ENCODE assay signal across 1 cellular context in the genomic region with DNA sequence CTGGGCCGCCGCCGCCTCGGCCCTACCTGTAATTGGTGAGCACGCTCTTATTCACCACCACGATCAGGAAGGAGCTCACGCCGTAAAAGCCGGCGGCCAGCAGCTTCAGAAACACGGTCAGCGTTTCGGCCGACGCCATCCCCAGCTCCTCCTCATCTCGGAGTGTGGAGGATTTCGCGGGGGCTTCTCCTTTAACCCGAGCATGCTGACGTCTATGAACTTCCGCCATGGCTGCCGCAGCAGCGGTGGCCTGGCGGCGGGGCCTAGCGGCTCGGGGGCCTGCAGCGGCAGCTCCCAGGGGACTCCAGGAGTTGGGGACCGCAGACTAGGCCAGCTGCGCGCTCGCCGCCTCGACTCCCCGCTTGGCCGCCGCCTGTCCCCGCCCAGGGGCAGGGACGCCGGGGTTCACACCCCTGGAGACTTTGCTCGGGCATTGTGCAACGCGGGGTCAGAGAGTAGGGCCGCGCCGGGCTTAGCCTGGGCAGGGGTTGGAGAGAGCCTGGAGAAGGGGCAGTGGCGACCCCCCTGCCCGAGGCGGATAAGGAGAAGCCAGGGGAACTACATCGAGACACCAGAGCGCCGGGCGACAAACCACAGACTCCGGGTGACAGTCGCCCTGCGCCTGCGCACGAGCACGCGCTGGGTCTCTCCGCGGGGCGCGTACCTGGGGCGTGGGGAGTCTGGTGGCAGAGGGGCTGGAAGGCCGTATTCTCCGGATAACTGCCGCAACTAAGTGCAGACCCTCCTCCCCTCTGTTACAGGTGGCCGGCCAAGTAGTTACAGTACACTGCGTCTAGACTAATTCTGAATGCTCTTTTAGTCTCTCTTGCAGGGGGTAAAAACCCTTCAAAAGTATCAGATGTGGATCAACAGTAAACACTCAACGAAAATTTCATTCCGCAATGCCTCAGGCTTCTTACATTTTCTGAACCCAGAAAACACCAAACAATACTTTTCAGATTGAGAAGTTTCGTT.
TF ChIP-seq lines count a peak whose summit lies in the region.

A gene (minus strand): TSS at position 364 of the 975 bp plus-strand sequence. CDS start 135 bp downstream, at position 229.

TF ChIP-seq in K562, 482 proteins besides CTCF, POLR2A, EP300 and RAD21 (continued from another document and continues in another):
- TF ChIP-seq, protein P1, sequence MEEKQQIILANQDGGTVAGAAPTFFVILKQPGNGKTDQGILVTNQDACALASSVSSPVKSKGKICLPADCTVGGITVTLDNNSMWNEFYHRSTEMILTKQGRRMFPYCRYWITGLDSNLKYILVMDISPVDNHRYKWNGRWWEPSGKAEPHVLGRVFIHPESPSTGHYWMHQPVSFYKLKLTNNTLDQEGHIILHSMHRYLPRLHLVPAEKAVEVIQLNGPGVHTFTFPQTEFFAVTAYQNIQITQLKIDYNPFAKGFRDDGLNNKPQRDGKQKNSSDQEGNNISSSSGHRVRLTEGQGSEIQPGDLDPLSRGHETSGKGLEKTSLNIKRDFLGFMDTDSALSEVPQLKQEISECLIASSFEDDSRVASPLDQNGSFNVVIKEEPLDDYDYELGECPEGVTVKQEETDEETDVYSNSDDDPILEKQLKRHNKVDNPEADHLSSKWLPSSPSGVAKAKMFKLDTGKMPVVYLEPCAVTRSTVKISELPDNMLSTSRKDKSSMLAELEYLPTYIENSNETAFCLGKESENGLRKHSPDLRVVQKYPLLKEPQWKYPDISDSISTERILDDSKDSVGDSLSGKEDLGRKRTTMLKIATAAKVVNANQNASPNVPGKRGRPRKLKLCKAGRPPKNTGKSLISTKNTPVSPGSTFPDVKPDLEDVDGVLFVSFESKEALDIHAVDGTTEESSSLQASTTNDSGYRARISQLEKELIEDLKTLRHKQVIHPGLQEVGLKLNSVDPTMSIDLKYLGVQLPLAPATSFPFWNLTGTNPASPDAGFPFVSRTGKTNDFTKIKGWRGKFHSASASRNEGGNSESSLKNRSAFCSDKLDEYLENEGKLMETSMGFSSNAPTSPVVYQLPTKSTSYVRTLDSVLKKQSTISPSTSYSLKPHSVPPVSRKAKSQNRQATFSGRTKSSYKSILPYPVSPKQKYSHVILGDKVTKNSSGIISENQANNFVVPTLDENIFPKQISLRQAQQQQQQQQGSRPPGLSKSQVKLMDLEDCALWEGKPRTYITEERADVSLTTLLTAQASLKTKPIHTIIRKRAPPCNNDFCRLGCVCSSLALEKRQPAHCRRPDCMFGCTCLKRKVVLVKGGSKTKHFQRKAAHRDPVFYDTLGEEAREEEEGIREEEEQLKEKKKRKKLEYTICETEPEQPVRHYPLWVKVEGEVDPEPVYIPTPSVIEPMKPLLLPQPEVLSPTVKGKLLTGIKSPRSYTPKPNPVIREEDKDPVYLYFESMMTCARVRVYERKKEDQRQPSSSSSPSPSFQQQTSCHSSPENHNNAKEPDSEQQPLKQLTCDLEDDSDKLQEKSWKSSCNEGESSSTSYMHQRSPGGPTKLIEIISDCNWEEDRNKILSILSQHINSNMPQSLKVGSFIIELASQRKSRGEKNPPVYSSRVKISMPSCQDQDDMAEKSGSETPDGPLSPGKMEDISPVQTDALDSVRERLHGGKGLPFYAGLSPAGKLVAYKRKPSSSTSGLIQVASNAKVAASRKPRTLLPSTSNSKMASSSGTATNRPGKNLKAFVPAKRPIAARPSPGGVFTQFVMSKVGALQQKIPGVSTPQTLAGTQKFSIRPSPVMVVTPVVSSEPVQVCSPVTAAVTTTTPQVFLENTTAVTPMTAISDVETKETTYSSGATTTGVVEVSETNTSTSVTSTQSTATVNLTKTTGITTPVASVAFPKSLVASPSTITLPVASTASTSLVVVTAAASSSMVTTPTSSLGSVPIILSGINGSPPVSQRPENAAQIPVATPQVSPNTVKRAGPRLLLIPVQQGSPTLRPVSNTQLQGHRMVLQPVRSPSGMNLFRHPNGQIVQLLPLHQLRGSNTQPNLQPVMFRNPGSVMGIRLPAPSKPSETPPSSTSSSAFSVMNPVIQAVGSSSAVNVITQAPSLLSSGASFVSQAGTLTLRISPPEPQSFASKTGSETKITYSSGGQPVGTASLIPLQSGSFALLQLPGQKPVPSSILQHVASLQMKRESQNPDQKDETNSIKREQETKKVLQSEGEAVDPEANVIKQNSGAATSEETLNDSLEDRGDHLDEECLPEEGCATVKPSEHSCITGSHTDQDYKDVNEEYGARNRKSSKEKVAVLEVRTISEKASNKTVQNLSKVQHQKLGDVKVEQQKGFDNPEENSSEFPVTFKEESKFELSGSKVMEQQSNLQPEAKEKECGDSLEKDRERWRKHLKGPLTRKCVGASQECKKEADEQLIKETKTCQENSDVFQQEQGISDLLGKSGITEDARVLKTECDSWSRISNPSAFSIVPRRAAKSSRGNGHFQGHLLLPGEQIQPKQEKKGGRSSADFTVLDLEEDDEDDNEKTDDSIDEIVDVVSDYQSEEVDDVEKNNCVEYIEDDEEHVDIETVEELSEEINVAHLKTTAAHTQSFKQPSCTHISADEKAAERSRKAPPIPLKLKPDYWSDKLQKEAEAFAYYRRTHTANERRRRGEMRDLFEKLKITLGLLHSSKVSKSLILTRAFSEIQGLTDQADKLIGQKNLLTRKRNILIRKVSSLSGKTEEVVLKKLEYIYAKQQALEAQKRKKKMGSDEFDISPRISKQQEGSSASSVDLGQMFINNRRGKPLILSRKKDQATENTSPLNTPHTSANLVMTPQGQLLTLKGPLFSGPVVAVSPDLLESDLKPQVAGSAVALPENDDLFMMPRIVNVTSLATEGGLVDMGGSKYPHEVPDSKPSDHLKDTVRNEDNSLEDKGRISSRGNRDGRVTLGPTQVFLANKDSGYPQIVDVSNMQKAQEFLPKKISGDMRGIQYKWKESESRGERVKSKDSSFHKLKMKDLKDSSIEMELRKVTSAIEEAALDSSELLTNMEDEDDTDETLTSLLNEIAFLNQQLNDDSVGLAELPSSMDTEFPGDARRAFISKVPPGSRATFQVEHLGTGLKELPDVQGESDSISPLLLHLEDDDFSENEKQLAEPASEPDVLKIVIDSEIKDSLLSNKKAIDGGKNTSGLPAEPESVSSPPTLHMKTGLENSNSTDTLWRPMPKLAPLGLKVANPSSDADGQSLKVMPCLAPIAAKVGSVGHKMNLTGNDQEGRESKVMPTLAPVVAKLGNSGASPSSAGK (IDR thresholded peaks at IDR 0.05), result peak; percentile 84
- TF ChIP-seq HMG20B (CRISPR knock-in tag; IDR thresholded peaks at IDR 0.05) (no peak), CCNT2 (IDR thresholded peaks at IDR 0.05; ENCODE audit: borderline replicate concordance, extremely low read depth, insufficient read length, low read depth, low read length) (peak; percentile 46), DIDO1 (tag; IDR thresholded peaks at IDR 0.05; ENCODE audit: low read depth) (no peak), CXXC5 (CRISPR knock-in tag; IDR thresholded peaks at IDR 0.05) (peak; percentile 44), THRAP3 (IDR thresholded peaks at IDR 0.05; ENCODE audit: borderline replicate concordance) (no peak), MBD2 (IDR thresholded peaks at IDR 0.05; ENCODE audit: borderline replicate concordance, low read depth) (no peak), MCM7 (IDR thresholded peaks at IDR 0.05) (no peak), CBX1 (IDR thresholded peaks at IDR 0.05; ENCODE audit: low read depth) (0 out of 2 replicates have a peak, but pooled peaks have one; percentile 47), ILF3 (IDR thresholded peaks at IDR 0.05; ENCODE audit: borderline replicate concordance) (peak; percentile 54; the same call in 1 of the 2 replicates), HDAC3 (IDR thresholded peaks at IDR 0.05; ENCODE audit: borderline replicate concordance, partially characterized antibody) (no peak), ELF1 (tag; IDR thresholded peaks at IDR 0.05) (peak; percentile 55; the same call in 1 of the 2 replicates), TCF7 (IDR thresholded peaks at IDR 0.05; ENCODE audit: borderline replicate concordance) (no peak), ZNF830 (CRISPR knock-in tag; IDR thresholded peaks at IDR 0.05) (peak; percentile 71; the same call in 1 of the 2 replicates), NONO (IDR thresholded peaks at IDR 0.05; ENCODE audit: low read depth in 2 of 2, low read length in 1 of 2) (peak; percentile 4 to 33; a peak in 1 of 4 replicates)
- TF ChIP-seq, protein P2, sequence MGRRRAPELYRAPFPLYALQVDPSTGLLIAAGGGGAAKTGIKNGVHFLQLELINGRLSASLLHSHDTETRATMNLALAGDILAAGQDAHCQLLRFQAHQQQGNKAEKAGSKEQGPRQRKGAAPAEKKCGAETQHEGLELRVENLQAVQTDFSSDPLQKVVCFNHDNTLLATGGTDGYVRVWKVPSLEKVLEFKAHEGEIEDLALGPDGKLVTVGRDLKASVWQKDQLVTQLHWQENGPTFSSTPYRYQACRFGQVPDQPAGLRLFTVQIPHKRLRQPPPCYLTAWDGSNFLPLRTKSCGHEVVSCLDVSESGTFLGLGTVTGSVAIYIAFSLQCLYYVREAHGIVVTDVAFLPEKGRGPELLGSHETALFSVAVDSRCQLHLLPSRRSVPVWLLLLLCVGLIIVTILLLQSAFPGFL (CRISPR knock-in tag; IDR thresholded peaks at IDR 0.05), result no peak
- TF ChIP-seq, protein P3, sequence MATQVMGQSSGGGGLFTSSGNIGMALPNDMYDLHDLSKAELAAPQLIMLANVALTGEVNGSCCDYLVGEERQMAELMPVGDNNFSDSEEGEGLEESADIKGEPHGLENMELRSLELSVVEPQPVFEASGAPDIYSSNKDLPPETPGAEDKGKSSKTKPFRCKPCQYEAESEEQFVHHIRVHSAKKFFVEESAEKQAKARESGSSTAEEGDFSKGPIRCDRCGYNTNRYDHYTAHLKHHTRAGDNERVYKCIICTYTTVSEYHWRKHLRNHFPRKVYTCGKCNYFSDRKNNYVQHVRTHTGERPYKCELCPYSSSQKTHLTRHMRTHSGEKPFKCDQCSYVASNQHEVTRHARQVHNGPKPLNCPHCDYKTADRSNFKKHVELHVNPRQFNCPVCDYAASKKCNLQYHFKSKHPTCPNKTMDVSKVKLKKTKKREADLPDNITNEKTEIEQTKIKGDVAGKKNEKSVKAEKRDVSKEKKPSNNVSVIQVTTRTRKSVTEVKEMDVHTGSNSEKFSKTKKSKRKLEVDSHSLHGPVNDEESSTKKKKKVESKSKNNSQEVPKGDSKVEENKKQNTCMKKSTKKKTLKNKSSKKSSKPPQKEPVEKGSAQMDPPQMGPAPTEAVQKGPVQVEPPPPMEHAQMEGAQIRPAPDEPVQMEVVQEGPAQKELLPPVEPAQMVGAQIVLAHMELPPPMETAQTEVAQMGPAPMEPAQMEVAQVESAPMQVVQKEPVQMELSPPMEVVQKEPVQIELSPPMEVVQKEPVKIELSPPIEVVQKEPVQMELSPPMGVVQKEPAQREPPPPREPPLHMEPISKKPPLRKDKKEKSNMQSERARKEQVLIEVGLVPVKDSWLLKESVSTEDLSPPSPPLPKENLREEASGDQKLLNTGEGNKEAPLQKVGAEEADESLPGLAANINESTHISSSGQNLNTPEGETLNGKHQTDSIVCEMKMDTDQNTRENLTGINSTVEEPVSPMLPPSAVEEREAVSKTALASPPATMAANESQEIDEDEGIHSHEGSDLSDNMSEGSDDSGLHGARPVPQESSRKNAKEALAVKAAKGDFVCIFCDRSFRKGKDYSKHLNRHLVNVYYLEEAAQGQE (CRISPR knock-in tag; IDR thresholded peaks at IDR 0.05; ENCODE audit: low read depth), result peak; percentile 54; the same call in 1 of the 2 replicates
- TF ChIP-seq, protein P4, sequence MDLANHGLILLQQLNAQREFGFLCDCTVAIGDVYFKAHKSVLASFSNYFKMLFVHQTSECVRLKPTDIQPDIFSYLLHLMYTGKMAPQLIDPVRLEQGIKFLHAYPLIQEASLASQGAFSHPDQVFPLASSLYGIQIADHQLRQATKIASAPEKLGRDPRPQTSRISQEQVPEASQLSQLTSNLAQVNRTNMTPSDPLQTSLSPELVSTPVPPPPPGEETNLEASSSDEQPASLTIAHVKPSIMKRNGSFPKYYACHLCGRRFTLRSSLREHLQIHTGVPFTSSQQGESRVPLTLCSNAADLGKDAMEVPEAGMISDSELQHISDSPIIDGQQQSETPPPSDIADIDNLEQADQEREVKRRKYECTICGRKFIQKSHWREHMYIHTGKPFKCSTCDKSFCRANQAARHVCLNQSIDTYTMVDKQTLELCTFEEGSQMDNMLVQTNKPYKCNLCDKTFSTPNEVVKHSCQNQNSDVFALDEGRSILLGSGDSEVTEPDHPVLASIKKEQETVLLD (IDR thresholded peaks at IDR 0.05), result peak; percentile 94
- TF ChIP-seq, protein P5, sequence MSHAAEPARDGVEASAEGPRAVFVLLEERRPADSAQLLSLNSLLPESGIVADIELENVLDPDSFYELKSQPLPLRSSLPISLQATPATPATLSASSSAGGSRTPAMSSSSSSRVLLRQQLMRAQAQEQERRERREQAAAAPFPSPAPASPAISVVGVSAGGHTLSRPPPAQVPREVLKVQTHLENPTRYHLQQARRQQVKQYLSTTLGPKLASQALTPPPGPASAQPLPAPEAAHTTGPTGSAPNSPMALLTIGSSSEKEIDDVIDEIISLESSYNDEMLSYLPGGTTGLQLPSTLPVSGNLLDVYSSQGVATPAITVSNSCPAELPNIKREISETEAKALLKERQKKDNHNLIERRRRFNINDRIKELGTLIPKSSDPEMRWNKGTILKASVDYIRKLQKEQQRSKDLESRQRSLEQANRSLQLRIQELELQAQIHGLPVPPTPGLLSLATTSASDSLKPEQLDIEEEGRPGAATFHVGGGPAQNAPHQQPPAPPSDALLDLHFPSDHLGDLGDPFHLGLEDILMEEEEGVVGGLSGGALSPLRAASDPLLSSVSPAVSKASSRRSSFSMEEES (CRISPR knock-in tag; IDR thresholded peaks at IDR 0.05), result no peak
- TF ChIP-seq, protein P6, sequence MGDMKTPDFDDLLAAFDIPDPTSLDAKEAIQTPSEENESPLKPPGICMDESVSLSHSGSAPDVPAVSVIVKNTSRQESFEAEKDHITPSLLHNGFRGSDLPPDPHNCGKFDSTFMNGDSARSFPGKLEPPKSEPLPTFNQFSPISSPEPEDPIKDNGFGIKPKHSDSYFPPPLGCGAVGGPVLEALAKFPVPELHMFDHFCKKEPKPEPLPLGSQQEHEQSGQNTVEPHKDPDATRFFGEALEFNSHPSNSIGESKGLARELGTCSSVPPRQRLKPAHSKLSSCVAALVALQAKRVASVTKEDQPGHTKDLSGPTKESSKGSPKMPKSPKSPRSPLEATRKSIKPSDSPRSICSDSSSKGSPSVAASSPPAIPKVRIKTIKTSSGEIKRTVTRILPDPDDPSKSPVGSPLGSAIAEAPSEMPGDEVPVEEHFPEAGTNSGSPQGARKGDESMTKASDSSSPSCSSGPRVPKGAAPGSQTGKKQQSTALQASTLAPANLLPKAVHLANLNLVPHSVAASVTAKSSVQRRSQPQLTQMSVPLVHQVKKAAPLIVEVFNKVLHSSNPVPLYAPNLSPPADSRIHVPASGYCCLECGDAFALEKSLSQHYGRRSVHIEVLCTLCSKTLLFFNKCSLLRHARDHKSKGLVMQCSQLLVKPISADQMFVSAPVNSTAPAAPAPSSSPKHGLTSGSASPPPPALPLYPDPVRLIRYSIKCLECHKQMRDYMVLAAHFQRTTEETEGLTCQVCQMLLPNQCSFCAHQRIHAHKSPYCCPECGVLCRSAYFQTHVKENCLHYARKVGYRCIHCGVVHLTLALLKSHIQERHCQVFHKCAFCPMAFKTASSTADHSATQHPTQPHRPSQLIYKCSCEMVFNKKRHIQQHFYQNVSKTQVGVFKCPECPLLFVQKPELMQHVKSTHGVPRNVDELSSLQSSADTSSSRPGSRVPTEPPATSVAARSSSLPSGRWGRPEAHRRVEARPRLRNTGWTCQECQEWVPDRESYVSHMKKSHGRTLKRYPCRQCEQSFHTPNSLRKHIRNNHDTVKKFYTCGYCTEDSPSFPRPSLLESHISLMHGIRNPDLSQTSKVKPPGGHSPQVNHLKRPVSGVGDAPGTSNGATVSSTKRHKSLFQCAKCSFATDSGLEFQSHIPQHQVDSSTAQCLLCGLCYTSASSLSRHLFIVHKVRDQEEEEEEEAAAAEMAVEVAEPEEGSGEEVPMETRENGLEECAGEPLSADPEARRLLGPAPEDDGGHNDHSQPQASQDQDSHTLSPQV (IDR thresholded peaks at IDR 0.05), result peak; percentile 70
